8 cellular contexts compared by ENCODE assay signal in the genomic region with DNA sequence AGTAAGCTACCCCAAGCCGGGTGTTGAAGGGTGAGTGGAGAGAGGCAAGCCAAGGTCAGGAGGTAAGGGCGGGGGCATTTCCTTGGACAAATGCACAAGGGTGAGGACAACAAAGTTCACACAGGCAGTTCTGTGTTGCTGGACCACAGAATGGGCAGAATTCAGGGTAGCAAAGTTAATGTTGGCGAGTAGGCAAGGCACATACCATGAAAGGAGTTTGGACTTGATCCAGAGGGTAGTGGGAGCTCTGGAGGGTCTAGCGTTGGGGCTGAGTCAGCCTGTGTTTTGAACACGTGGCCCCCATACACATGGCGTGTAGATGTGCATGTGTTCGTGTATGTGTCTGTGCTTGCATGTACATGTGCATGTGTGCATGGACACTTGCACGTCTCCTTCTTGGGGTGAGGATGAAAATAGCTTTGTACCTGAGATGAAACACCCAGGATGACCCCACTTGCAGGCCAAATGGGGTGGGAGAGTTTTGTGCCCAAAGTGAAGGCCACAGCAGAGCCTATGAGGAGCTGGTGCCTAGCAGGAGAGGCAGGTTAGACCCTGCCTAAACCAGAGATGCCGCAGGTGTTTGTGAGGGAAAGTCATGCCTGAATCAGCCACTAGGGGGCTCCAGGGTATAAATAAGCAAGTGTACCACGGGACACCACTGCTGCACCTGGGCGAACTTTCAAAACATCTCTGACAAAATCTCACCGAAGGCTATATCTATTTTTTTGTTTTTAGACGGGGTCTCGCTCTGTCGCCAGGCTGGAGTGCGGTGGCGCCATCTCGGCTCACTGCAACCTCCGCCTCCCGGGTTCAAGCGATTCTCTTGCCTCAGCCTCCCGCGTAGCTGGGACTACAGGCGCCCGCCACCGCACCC. TPM values are rescaled to one million over a fixed set of nuclear protein-coding genes. Genes with fewer than 3 reads are reported as not detected.
A peak's percentile ranks its signal among the peaks of the same experiment; 100 is the strongest.
DNase-seq lines count a peak whose midpoint lies in the region; ATAC-seq, FAIRE-seq and TF ChIP-seq lines count a peak whose summit lies in the region.

No MANE protein-coding gene starts in this region.

- H3K9me3 ChIP-seq in adrenal gland (replicated peaks in 1 of 3) = no peaks in the 10 kb centered on the region
- no peaks in the 10 kb centered on the region for H3K9me3 ChIP-seq in right atrium auricular region
- no peaks in the 10 kb centered on the region for H3K9me3 ChIP-seq in small intestine (ENCODE audit: control insufficient read depth, low read depth)

- WGBS in adrenal gland, 4 donors = 47 to 52% (median 52%) methylated on average over 24 to 26 of the region's 26 CpGs
- WGBS in small intestine, 3 donors = 52 to 61% (median 55%) methylated on average over 26 of the region's 26 CpGs

- ATAC-seq in HG03460 (IDR thresholded peaks at IDR 0.05; ENCODE audit: unreplicated experiment) = no peak

- H3K27ac ChIP-seq in C4-2B (no peak overlapping the region), adrenal gland (no peak overlapping the region), right atrium auricular region (no peak overlapping the region), small intestine (ENCODE audit: low read depth in 1 of 2, low read length in 1 of 2) (no peak overlapping the region)

- H3K36me3 ChIP-seq in adrenal gland (replicated peaks in 1 of 2) = no peaks in the 10 kb centered on the region
- no peaks in the 10 kb centered on the region for H3K36me3 ChIP-seq in right atrium auricular region
- no peaks in the 10 kb centered on the region for H3K36me3 ChIP-seq in small intestine (ENCODE audit: control insufficient read depth in 2 of 2, insufficient read depth in 2 of 2, low read length in 2 of 2)

- H3K4me3 ChIP-seq in adrenal gland (no peak overlapping the region), right atrium auricular region (no peak overlapping the region), small intestine (ENCODE audit: low read depth in 1 of 2, low read length in 2 of 2) (no peak overlapping the region)

- DNase-seq in GM20000 (ENCODE audit: low spot score) = peak; percentile 90
- DNase-seq in NCI-H1092 treated with DMSO at 0.1 percent for 48 hours (lab: John Stamatoyannopoulos, UW) = peak; percentile 66
- DNase-seq in T-helper 2 cell = peak; percentile 46 to 81 (median 71)
- peak; percentile 73 to 96 (median 88) for DNase-seq in adrenal gland
- DNase-seq in right atrium auricular region (ENCODE audit: low spot score) = peak; percentile 90
- peak; percentile 79 for DNase-seq in small intestine

- FAIRE-seq in small intestine (lab: Jason Lieb, UNC) = no peak

- H3K27me3 ChIP-seq in adrenal gland = no peaks in the 10 kb centered on the region
- no peaks in the 10 kb centered on the region for H3K27me3 ChIP-seq in right atrium auricular region
- no peaks in the 10 kb centered on the region for H3K27me3 ChIP-seq in small intestine (ENCODE audit: control insufficient read depth in 2 of 2, insufficient read depth in 2 of 2, low read length in 2 of 2)

- H3K4me1 ChIP-seq in adrenal gland (replicated peaks in 1 of 2) (no peaks in the 10 kb centered on the region), right atrium auricular region (no peaks in the 10 kb centered on the region), small intestine (ENCODE audit: control insufficient read depth in 2 of 2, insufficient read depth in 1 of 2, low read depth in 1 of 2, low read length in 1 of 2) (no peaks in the 10 kb centered on the region)

- intact Hi-C loops in adrenal gland (cut with DNase I) = loop anchor here (5.0 to 10.0 kb wide), 2 partner anchors 148 to 190 kb away; a partner anchor contains a TSS

- TF ChIP-seq POLR2A in adrenal gland (IDR thresholded peaks at IDR 0.05) = no peak

- TF ChIP-seq CTCF in C4-2B (conservative IDR thresholded peaks at IDR 0.05) (peak; percentile 93), GM20000 (IDR thresholded peaks at IDR 0.05; ENCODE audit: extremely low read depth, missing control alignments) (peak; percentile 83), adrenal gland (IDR thresholded peaks at IDR 0.05) (peak; percentile 87 to 91 (median 89)), right atrium auricular region (IDR thresholded peaks at IDR 0.05) (peak; percentile 85 to 94)

RNA-seq across cellular contexts. Expression of a gene that starts 21.8 kb away (rescaled TPM):
- total RNA-seq in adrenal gland (10 to 100 TPM in 7 of 8 donors, 1 to 10 TPM in 1; 9.5 to 25.4 (median 15.9) TPM), right atrium auricular region (10 to 100 TPM in 1 of 2 donors, 1 to 10 TPM in 1; 9.9 to 20.1 TPM)
- polyA plus RNA-seq in adrenal gland (10 to 100 TPM; 11.7 to 85.0 (median 62.3) TPM), small intestine (10 to 100 TPM in 1 of 3 donors, 1 to 10 TPM in 2; 5.4 to 24.7 (median 9.2) TPM)
